ENCODE assay signal across 8 cellular contexts in the genomic region with DNA sequence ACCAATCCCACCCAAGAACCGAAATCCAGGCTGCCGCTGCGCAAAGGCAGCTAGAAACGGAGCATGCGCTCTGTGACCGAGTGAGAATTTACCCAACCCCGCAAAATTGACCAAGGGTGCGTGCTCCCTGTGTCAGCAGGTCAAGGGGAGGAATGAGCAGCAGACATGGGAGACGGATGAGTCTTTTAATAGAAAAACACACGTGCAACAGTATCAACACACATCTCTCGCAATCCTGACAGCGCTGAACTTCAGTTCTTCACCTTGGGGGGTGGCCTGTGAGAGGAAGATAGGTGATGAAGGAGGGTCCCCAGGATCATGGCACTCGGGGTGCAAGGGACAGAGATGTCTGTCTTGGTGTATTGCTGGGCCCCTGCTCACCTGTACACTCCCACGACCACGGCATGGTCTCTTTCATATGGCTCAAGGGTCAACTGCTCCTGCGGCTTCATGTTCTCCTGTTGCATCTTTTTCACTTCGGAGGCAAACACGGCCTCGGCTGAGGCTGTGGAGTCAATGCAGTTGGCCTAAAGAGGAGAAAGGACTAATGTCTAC. TPM values are rescaled to one million over a fixed set of nuclear protein-coding genes. Genes with fewer than 3 reads are reported as not detected.
DNase-seq lines count a peak whose midpoint lies in the region; ATAC-seq and TF ChIP-seq lines count a peak whose summit lies in the region.

No MANE protein-coding gene starts in this region.

- CTCF ChIA-PET in SK-N-SH (lab: Yijun Ruan, JAX): interaction anchor here (0.9 to 2.1 kb wide), 4 partner anchors 10 to 52 kb away, joined by 3 to 26 read pairs (median 6); no protein-coding TSS in a partner anchor

- H3K36me3 ChIP-seq in SK-N-SH (replicated peaks in 1 of 2; ENCODE audit: control insufficient read depth in 1 of 2, insufficient read depth in 2 of 2, low read length in 1 of 2) (peaks cover 42 to 59% of the 10 kb centered on the region in 2 experiments), iPS-18a (ENCODE audit: control insufficient read depth, low read depth, low read length) (peaks cover 60% of the 10 kb centered on the region), stomach (peaks cover 54 to 75% (median 74%) of the 10 kb centered on the region in 4 donors)

- H2AFZ ChIP-seq in SK-N-SH (ENCODE audit: low read depth): peak overlapping the region; percentile 78; the same call in 1 of the 2 replicates

- peaks cover 5% of the 10 kb centered on the region for H3F3A ChIP-seq in SK-N-SH (replicated peaks; ENCODE audit: insufficient read depth)

- DNase-seq in SK-N-SH (no peak), stomach (no peak), glomerular visceral epithelial cell (ENCODE audit: extremely low spot score) (no peak), cortex of kidney (lab: John Stamatoyannopoulos, UW) (no peak), HK-2 (ENCODE audit: unreplicated experiment) (no peak)

- peaks cover 94% of the 10 kb centered on the region for H3K36me3 Mint-ChIP-seq in activated T-helper 17 cell treated with anti-CD3 and anti-CD28 coated beads, Interleukin-2, amount 50 U/mL, for 72 hours (ENCODE audit: low read depth)

- H3K27ac Mint-ChIP-seq in activated T-helper 17 cell treated with anti-CD3 and anti-CD28 coated beads, Interleukin-2, amount 50 U/mL, for 72 hours: peak overlapping the region; percentile 74

- H3K79me2 ChIP-seq in SK-N-SH (ENCODE audit: insufficient read depth): peaks cover 20% of the 10 kb centered on the region

- TF ChIP-seq POLR2A in stomach (IDR thresholded peaks at IDR 0.05): no peak

- peaks cover 0 to 16% of the 10 kb centered on the region in 2 experiments; a peak in 2 of 4 replicates for H3K4me1 ChIP-seq in SK-N-SH (ENCODE audit: control insufficient read depth in 1 of 2, insufficient read depth in 2 of 2, low read depth in 1 of 2, low read length in 1 of 2)
- peaks cover 9% of the 10 kb centered on the region for H3K4me1 ChIP-seq in iPS-18a (ENCODE audit: control insufficient read depth, low read depth, low read length)
- peaks cover 18 to 27% (median 26%) of the 10 kb centered on the region in 4 donors for H3K4me1 ChIP-seq in stomach

- H3K9me2 ChIP-seq in SK-N-SH: no peaks in the 10 kb centered on the region

- H3K4me3 Mint-ChIP-seq in activated T-helper 17 cell treated with anti-CD3 and anti-CD28 coated beads, Interleukin-2, amount 50 U/mL, for 72 hours: peak overlapping the region; percentile 71

- H3K27me3 ChIP-seq in SK-N-SH (ENCODE audit: insufficient read depth): no peaks in the 10 kb centered on the region
- H3K27me3 ChIP-seq in iPS-18a (ENCODE audit: control insufficient read depth, insufficient read depth, low read length): no peaks in the 10 kb centered on the region
- H3K27me3 ChIP-seq in stomach: no peaks in the 10 kb centered on the region

- no peaks in the 10 kb centered on the region for H4K20me1 ChIP-seq in SK-N-SH (ENCODE audit: insufficient read depth)

- no peak for TF ChIP-seq CTCF in SK-N-SH (IDR thresholded peaks at IDR 0.05)
- TF ChIP-seq CTCF in stomach (IDR thresholded peaks at IDR 0.05): no peak

- H3K9me3 ChIP-seq in SK-N-SH (no peaks in the 10 kb centered on the region), iPS-18a (ENCODE audit: control insufficient read depth, low read depth, low read length) (no peaks in the 10 kb centered on the region), stomach (no peaks in the 10 kb centered on the region)

- no peak for TF ChIP-seq EP300 in SK-N-SH (IDR thresholded peaks at IDR 0.05; ENCODE audit: borderline replicate concordance in 1 of 2, low read depth in 1 of 2, low read length in 1 of 2)
- no peak for TF ChIP-seq EP300 in stomach (IDR thresholded peaks at IDR 0.05)

- no peaks in the 10 kb centered on the region for H3K27me3 Mint-ChIP-seq in activated T-helper 17 cell treated with anti-CD3 and anti-CD28 coated beads, Interleukin-2, amount 50 U/mL, for 72 hours

- intact Hi-C loops in stomach (cut with DNase I; ENCODE audit: low total_unique reads): no loop called here

- TF ChIP-seq RAD21 in SK-N-SH (IDR thresholded peaks at IDR 0.05; ENCODE audit: low read length): no peak

- 44% methylated on average over 19 of the region's 19 CpGs for WGBS in SK-N-SH (ENCODE audit: low lambda C conversion rate)
- 39 to 48% (median 41%) methylated on average over 17 to 19 of the region's 19 CpGs for WGBS in stomach, 5 donors

- H3K9ac ChIP-seq in SK-N-SH (no peak overlapping the region), iPS-18a (ENCODE audit: low read length) (no peak overlapping the region)

- H3K27ac ChIP-seq in SK-N-SH (ENCODE audit: low read depth in 2 of 2, low read length in 1 of 2) (peak overlapping the region; percentile 80 to 94; a peak in 3 of 4 replicates), iPS-18a (ENCODE audit: low read length) (no peak overlapping the region), stomach (peak overlapping the region; percentile 15 to 91 (median 75))

- no peak for ATAC-seq in SK-N-SH treated with all-trans-retinoic acid at 6 μM for 48 hours
- ATAC-seq in activated T-helper 17 cell treated with anti-CD3 and anti-CD28 coated beads, Interleukin-2, amount 50 U/mL, for 72 hours (replicated peaks): no peak

- POLR2A ChIA-PET in SK-N-SH (lab: Yijun Ruan, JAX): interaction anchor here (0.6 to 2.1 kb wide), 6 partner anchors 10 to 399 kb away, joined by 3 to 7 read pairs (median 3); a partner anchor contains a TSS

- H3K4me2 ChIP-seq in SK-N-SH: no peak overlapping the region

- H3K4me3 ChIP-seq in SK-N-SH (ENCODE audit: low read depth in 2 of 2, low read length in 1 of 2) (peak overlapping the region in 1 of 2 experiments; percentile 97; a peak in 1 of 4 replicates), iPS-18a (ENCODE audit: low read length) (peak overlapping the region; percentile 86), stomach (peak overlapping the region; percentile 83 to 99 (median 98))

- no peaks in the 10 kb centered on the region for H3K9me3 Mint-ChIP-seq in activated T-helper 17 cell treated with anti-CD3 and anti-CD28 coated beads, Interleukin-2, amount 50 U/mL, for 72 hours

- H3K4me1 Mint-ChIP-seq in activated T-helper 17 cell treated with anti-CD3 and anti-CD28 coated beads, Interleukin-2, amount 50 U/mL, for 72 hours: peaks cover 25% of the 10 kb centered on the region

TF ChIP-seq in SK-N-SH, 30 proteins besides CTCF, POLR2A, EP300 and RAD21:
- TF ChIP-seq YY1 (IDR thresholded peaks at IDR 0.05; ENCODE audit: low read depth): no peak
- TF ChIP-seq NRF1 (IDR thresholded peaks at IDR 0.05; ENCODE audit: low read depth, low read length): peak; percentile 100

TF ChIP-seq in SK-N-SH treated with all-trans-retinoic acid at 6 μM for 48 hours, 23 proteins besides CTCF, POLR2A, EP300 and RAD21:
- TF ChIP-seq ZFP3 (CRISPR knock-in tag; IDR thresholded peaks at IDR 0.05): no peak

RNA-seq across cellular contexts. Expression of a gene that starts 0.4 kb away (rescaled TPM):
- polyA plus RNA-seq in SK-N-SH (2012; rRNA removed) (10.2 and 17.2 TPM in 2 replicates), stomach (10 to 100 TPM in 1 of 3 donors, 1 to 10 TPM in 2; 5.7 to 13.2 (median 9.1) TPM)
- 11.4 and 17.5 TPM in 2 replicates for polyA plus RNA-seq in SK-N-SH (2012; cell fraction: cytosol; rRNA removed)
- polyA plus RNA-seq in SK-N-SH (2012; cell fraction: nucleus; rRNA removed): 44.6 and 45.8 TPM in 2 replicates
- 10 to 100 TPM in 1 of 2 donors, 1 to 10 TPM in 1; 8.8 to 17.6 TPM for total RNA-seq in activated T-helper 17 cell treated with anti-CD3 and anti-CD28 coated beads, Interleukin-2, amount 50 U/mL, for 72 hours
- 10 to 100 TPM in 3 of 5 donors, 1 to 10 TPM in 2; 3.9 to 28.4 (median 10.7) TPM for total RNA-seq in stomach

RNA-seq across cellular contexts. Expression of a gene that starts 11.8 kb away (rescaled TPM):
- polyA plus RNA-seq in SK-N-SH (2012; rRNA removed) (340 and 371 TPM in 2 replicates), stomach (100 to 1,000 TPM; 229 to 331 (median 318) TPM)
- 248 and 314 TPM in 2 replicates for polyA plus RNA-seq in SK-N-SH (2012; cell fraction: cytosol; rRNA removed)
- 135 and 169 TPM in 2 replicates for polyA plus RNA-seq in SK-N-SH (2012; cell fraction: nucleus; rRNA removed)
- total RNA-seq in activated T-helper 17 cell treated with anti-CD3 and anti-CD28 coated beads, Interleukin-2, amount 50 U/mL, for 72 hours: 100 to 1,000 TPM; 513 to 639 TPM
- 100 to 1,000 TPM in 4 of 5 donors, 10 to 100 TPM in 1; 59.8 to 311 (median 129) TPM for total RNA-seq in stomach

RNA-seq across cellular contexts. Expression of a gene that starts 55.7 kb away (rescaled TPM):
- polyA plus RNA-seq in SK-N-SH (2012; rRNA removed) (not detected in 2 replicates), stomach (not detected)
- polyA plus RNA-seq in SK-N-SH (2012; cell fraction: cytosol; rRNA removed): not detected in 2 replicates
- polyA plus RNA-seq in SK-N-SH (2012; cell fraction: nucleus; rRNA removed): not detected in 2 replicates
- total RNA-seq in activated T-helper 17 cell treated with anti-CD3 and anti-CD28 coated beads, Interleukin-2, amount 50 U/mL, for 72 hours: not detected
- not detected for total RNA-seq in stomach
